In genomic region chr16:85422124-85422373, GRCh38 we compare ENCODE assay signal across 17 cellular contexts.
DNase-seq lines count a peak whose midpoint lies in the region; TF ChIP-seq lines count a peak whose summit lies in the region.
"Had no signal": no experiment of that assay in that cellular context is flagged by ENCODE, and none has a peak within 500 bp of the region (broad histone marks: within the 10 kb centered on the region; RNA-seq: fewer than 3 reads in every experiment).

No MANE protein-coding gene starts in this region.

- DNase-seq in NCI-H345 (lab: John Stamatoyannopoulos, UW) (peak; percentile 81), NCI-H345 treated with DMSO at 0.1 percent for 48 hours (lab: John Stamatoyannopoulos, UW; ENCODE audit: unreplicated experiment) (no peak), Calu3 (no peak), WERI-Rb-1 (peak; percentile 28), UCSD-AML1 (lab: John Stamatoyannopoulos, UW; ENCODE audit: unreplicated experiment) (no peak)
- DNase-seq in activated CD4-positive, alpha-beta T cell treated with anti-CD3 and anti-CD28 coated beads, Interleukin-2, amount 50 U/mL, for 48 hours = no peak
- DNase-seq in stimulated activated CD4-positive, alpha-beta T cell treated with anti-CD3 and anti-CD28 coated beads, Interleukin-4, amount 100 ng/mL, for 1 hour = no peak
- DNase-seq: activated CD4-positive, alpha-beta T cell treated with anti-CD3 and anti-CD28 coated beads for 4 hours; activated gamma-delta T cell; central memory CD4-positive, alpha-beta T cell; erythroblast; foreskin melanocyte; GOT3; MG63 had no signal

- H3K9me3 ChIP-seq in WERI-Rb-1 (ENCODE audit: severe bottlenecking) (no peaks in the 10 kb centered on the region), neural cell (ENCODE audit: low read length) (no peaks in the 10 kb centered on the region)
- H3K9me3 ChIP-seq: MG63 had no signal

- peak overlapping the region; percentile 71 for H3K9ac ChIP-seq in neural cell (ENCODE audit: low read length)

- H3K36me3 Mint-ChIP-seq in Calu3 (ENCODE audit: insufficient read depth, unreplicated experiment) = no peaks in the 10 kb centered on the region

- peak overlapping the region; percentile 44 for H3K4me3 Mint-ChIP-seq in Calu3 (ENCODE audit: low read depth, unreplicated experiment)

- intact Hi-C loops in Calu3 (cut with micrococcal nuclease; ENCODE audit: unreplicated experiment) = loop anchor here (2.0 kb wide), 1 partner anchor 137 kb away; no protein-coding TSS in a partner anchor

- CTCF ChIA-PET in Calu3 (lab: Charles Lee) = interaction anchor here (0.6 to 4.0 kb wide), 12 partner anchors 10 to 418 kb away, joined by 3 to 24 read pairs (median 4); no protein-coding TSS in a partner anchor

- H3K9me2 ChIP-seq in neural cell (ENCODE audit: insufficient read depth, low read length) = no peaks in the 10 kb centered on the region

- no peaks in the 10 kb centered on the region for H3K36me3 ChIP-seq in WERI-Rb-1
- H3K36me3 ChIP-seq in neural cell (ENCODE audit: insufficient read depth, low read length) = no peaks in the 10 kb centered on the region
- H3K36me3 ChIP-seq: MG63 had no signal

- no peaks in the 10 kb centered on the region for H3F3A ChIP-seq in neural cell (ENCODE audit: insufficient read depth, low read length, poor library complexity, severe bottlenecking)

- H3K4me3 ChIP-seq in WERI-Rb-1 (ENCODE audit: low read depth, low read length) (no peak overlapping the region), neural cell (ENCODE audit: low read length) (peak overlapping the region; percentile 54)
- H3K4me3 ChIP-seq: dorsolateral prefrontal cortex, GM12878, MG63 had no signal

- no TSS peak for BruUV-seq in Calu3 (replicated peaks; lab: Mats Ljungman, UMichigan)

- peaks cover 38% of the 10 kb centered on the region for H3K4me1 Mint-ChIP-seq in Calu3 (ENCODE audit: low read depth, unreplicated experiment)

- no peaks in the 10 kb centered on the region for H3K79me2 ChIP-seq in neural cell (replicated peaks; ENCODE audit: insufficient read depth, low read length)

- no peak overlapping the region for H3K27ac Mint-ChIP-seq in Calu3 (ENCODE audit: unreplicated experiment)

- no peaks in the 10 kb centered on the region for H3K9me3 Mint-ChIP-seq in Calu3 (ENCODE audit: low read depth, unreplicated experiment)

- TF ChIP-seq CTCF in Calu3 (IDR thresholded peaks at IDR 0.05; ENCODE audit: unreplicated experiment) (no peak), WERI-Rb-1 (IDR thresholded peaks at IDR 0.05; ENCODE audit: low read depth, low read length) (no peak), neural cell (IDR thresholded peaks at IDR 0.05; ENCODE audit: poor library complexity, severe bottlenecking) (no peak)

- peak; percentile 69 for TF ChIP-seq EP300 in neural cell (conservative IDR thresholded peaks at IDR 0.05; ENCODE audit: poor library complexity, severe bottlenecking)

- H3K27me3 ChIP-seq in WERI-Rb-1 (ENCODE audit: insufficient read depth, low read depth, severe bottlenecking) = no peaks in the 10 kb centered on the region
- H3K27me3 ChIP-seq in neural cell (ENCODE audit: insufficient read depth, low read depth, low read length) = no peaks in the 10 kb centered on the region
- H3K27me3 ChIP-seq: MG63 had no signal

- peak overlapping the region; percentile 34 for H3K4me2 ChIP-seq in neural cell (ENCODE audit: low read length)

- no peak for TF ChIP-seq RAD21 in neural cell (conservative IDR thresholded peaks at IDR 0.05)

- no peak overlapping the region for H2AFZ ChIP-seq in neural cell (ENCODE audit: low read depth, low read length)

- H3K27ac ChIP-seq in WERI-Rb-1 (peak overlapping the region; percentile 39), neural cell (ENCODE audit: low read length) (peak overlapping the region; percentile 95)
- H3K27ac ChIP-seq: dorsolateral prefrontal cortex had no signal

- H4K20me1 ChIP-seq in neural cell (ENCODE audit: insufficient read depth) = no peaks in the 10 kb centered on the region

- H3K27me3 Mint-ChIP-seq in Calu3 (ENCODE audit: unreplicated experiment) = peaks cover 56% of the 10 kb centered on the region

TF ChIP-seq in neural cell, 6 proteins besides CTCF, POLR2A, EP300 and RAD21:
- no peak for TF ChIP-seq EZH2 (IDR thresholded peaks at IDR 0.05; ENCODE audit: borderline replicate concordance, insufficient read depth, low read length, poor library complexity, severe bottlenecking)
- peak; percentile 72 for TF ChIP-seq POLR2AphosphoS5 (IDR thresholded peaks at IDR 0.05)
- TF ChIP-seq SMC3 (conservative IDR thresholded peaks at IDR 0.05; ENCODE audit: poor library complexity) = no peak
- no peak for TF ChIP-seq TAF1 (IDR thresholded peaks at IDR 0.05; ENCODE audit: low read depth)
- no peak for TF ChIP-seq REST (IDR thresholded peaks at IDR 0.05; ENCODE audit: borderline replicate concordance)
- no peak for TF ChIP-seq MXI1 (conservative IDR thresholded peaks at IDR 0.05; ENCODE audit: poor library complexity, severe bottlenecking)

Comparison
In these comparisons a context has a peak if more than half of its experiments do, and no peak if none do; other contexts are left out.
1. DNase-seq: peak in NCI-H345 (single experiment) and WERI-Rb-1 (single experiment); none in NCI-H345 treated with DMSO at 0.1 percent for 48 hours (single experiment), Calu3 (single experiment), activated CD4-positive, alpha-beta T cell treated with anti-CD3 and anti-CD28 coated beads, Interleukin-2, amount 50 U/mL, for 48 hours (0 of 2), UCSD-AML1 (single experiment) and stimulated activated CD4-positive, alpha-beta T cell treated with anti-CD3 and anti-CD28 coated beads, Interleukin-4, amount 100 ng/mL, for 1 hour (single experiment).